In the genomic region with DNA sequence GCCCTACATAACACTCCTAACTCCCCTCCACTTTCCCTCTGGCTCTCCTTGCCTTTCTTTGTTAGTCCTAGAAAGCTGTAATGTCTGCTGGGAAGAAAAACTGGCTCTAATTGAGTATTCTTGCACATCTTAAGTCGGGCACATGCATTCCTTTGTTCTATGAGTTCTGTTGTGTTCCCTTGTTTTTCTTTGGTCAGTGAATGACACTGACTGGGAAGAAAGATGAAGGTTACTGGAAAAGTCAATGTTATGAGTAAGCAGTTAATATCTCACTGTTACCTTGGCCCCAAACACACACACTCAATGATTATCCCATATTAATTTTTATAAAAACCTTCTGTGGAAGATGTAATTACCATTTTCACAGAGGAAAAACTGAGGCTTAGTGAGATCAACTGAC, we compare ENCODE assay signal across 2 cellular contexts.
TF ChIP-seq lines count a peak whose summit lies in the region.

No MANE protein-coding gene starts in this region.

TF ChIP-seq in SK-N-SH, 30 proteins besides CTCF, POLR2A, EP300 and RAD21 (continued from another document):
- TF ChIP-seq, protein P1, sequence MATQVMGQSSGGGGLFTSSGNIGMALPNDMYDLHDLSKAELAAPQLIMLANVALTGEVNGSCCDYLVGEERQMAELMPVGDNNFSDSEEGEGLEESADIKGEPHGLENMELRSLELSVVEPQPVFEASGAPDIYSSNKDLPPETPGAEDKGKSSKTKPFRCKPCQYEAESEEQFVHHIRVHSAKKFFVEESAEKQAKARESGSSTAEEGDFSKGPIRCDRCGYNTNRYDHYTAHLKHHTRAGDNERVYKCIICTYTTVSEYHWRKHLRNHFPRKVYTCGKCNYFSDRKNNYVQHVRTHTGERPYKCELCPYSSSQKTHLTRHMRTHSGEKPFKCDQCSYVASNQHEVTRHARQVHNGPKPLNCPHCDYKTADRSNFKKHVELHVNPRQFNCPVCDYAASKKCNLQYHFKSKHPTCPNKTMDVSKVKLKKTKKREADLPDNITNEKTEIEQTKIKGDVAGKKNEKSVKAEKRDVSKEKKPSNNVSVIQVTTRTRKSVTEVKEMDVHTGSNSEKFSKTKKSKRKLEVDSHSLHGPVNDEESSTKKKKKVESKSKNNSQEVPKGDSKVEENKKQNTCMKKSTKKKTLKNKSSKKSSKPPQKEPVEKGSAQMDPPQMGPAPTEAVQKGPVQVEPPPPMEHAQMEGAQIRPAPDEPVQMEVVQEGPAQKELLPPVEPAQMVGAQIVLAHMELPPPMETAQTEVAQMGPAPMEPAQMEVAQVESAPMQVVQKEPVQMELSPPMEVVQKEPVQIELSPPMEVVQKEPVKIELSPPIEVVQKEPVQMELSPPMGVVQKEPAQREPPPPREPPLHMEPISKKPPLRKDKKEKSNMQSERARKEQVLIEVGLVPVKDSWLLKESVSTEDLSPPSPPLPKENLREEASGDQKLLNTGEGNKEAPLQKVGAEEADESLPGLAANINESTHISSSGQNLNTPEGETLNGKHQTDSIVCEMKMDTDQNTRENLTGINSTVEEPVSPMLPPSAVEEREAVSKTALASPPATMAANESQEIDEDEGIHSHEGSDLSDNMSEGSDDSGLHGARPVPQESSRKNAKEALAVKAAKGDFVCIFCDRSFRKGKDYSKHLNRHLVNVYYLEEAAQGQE (IDR thresholded peaks at IDR 0.05; ENCODE audit: low read depth, low read length): no peak
TF ChIP-seq in SK-N-SH: peak in this region for 0.

TF ChIP-seq in SK-N-SH treated with all-trans-retinoic acid at 6 μM for 48 hours, 23 proteins besides CTCF, POLR2A, EP300 and RAD21 (continued from another document):
- TF ChIP-seq, protein P2, sequence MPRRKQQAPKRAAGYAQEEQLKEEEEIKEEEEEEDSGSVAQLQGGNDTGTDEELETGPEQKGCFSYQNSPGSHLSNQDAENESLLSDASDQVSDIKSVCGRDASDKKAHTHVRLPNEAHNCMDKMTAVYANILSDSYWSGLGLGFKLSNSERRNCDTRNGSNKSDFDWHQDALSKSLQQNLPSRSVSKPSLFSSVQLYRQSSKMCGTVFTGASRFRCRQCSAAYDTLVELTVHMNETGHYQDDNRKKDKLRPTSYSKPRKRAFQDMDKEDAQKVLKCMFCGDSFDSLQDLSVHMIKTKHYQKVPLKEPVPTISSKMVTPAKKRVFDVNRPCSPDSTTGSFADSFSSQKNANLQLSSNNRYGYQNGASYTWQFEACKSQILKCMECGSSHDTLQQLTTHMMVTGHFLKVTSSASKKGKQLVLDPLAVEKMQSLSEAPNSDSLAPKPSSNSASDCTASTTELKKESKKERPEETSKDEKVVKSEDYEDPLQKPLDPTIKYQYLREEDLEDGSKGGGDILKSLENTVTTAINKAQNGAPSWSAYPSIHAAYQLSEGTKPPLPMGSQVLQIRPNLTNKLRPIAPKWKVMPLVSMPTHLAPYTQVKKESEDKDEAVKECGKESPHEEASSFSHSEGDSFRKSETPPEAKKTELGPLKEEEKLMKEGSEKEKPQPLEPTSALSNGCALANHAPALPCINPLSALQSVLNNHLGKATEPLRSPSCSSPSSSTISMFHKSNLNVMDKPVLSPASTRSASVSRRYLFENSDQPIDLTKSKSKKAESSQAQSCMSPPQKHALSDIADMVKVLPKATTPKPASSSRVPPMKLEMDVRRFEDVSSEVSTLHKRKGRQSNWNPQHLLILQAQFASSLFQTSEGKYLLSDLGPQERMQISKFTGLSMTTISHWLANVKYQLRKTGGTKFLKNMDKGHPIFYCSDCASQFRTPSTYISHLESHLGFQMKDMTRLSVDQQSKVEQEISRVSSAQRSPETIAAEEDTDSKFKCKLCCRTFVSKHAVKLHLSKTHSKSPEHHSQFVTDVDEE (CRISPR knock-in tag; IDR thresholded peaks at IDR 0.05): no peak
- TF ChIP-seq PPARA (CRISPR knock-in tag; IDR thresholded peaks at IDR 0.05; ENCODE audit: borderline replicate concordance): no peak
- no peak for TF ChIP-seq ISL1 (CRISPR knock-in tag; IDR thresholded peaks at IDR 0.05)
- no peak for TF ChIP-seq ARNTL (CRISPR knock-in tag; IDR thresholded peaks at IDR 0.05; ENCODE audit: borderline replicate concordance, low read depth)
- TF ChIP-seq BACH2 (CRISPR knock-in tag; IDR thresholded peaks at IDR 0.05; ENCODE audit: borderline replicate concordance): no peak
TF ChIP-seq in SK-N-SH treated with all-trans-retinoic acid at 6 μM for 48 hours: peak in this region for 0.
